ENCODE assay signal across 17 cellular contexts in genomic region chr3:17973559-17973906, GRCh38.
"Had no signal": no experiment of that assay in that cellular context is flagged by ENCODE, and none has a peak within 500 bp of the region (broad histone marks: within the 10 kb centered on the region; RNA-seq: fewer than 3 reads in every experiment).

No MANE protein-coding gene starts in this region.

- H3K4me1 Mint-ChIP-seq: activated naive CD8-positive, alpha-beta T cell treated with anti-CD3 and anti-CD28 coated beads, Interleukin-2, amount 50 U/mL, for 24 hours; naive thymus-derived CD8-positive, alpha-beta T cell; T-cell had no signal

- H3K27me3 Mint-ChIP-seq: activated naive CD8-positive, alpha-beta T cell treated with anti-CD3 and anti-CD28 coated beads, Interleukin-2, amount 50 U/mL, for 24 hours; dendritic cell treated with granulocyte-macrophage colony-stimulating factor and Interleukin-4, amounts not matched to agents 40 ng/mL and 50 ng/mL, for 4 days; naive thymus-derived CD8-positive, alpha-beta T cell had no signal

- H3K9me3 Mint-ChIP-seq: activated naive CD4-positive, alpha-beta T cell treated with anti-CD3 and anti-CD28 coated beads for 36 hours; activated naive CD8-positive, alpha-beta T cell treated with anti-CD3 and anti-CD28 coated beads, Interleukin-2, amount 50 U/mL, for 24 hours; activated T-helper 2 cell treated with anti-CD3 and anti-CD28 coated beads, Interferon-gamma antibody, Interleukin-2, Interleukin-4, amounts not matched to agents 10 μg/mL and 5 μg/mL and 100 μg/mL, durations not matched to agents 14 hours and 24 hours and 36 hours; dendritic cell treated with granulocyte-macrophage colony-stimulating factor and Interleukin-4, amounts not matched to agents 40 ng/mL and 50 ng/mL, for 4 days; naive thymus-derived CD8-positive, alpha-beta T cell; T-cell had no signal

- ATAC-seq: activated CD4-positive, CD25-positive, alpha-beta regulatory T cell treated with anti-CD3 and anti-CD28 coated beads, Interleukin-2, amount 50 U/mL, for 24 hours; activated naive CD8-positive, alpha-beta T cell treated with anti-CD3 and anti-CD28 coated beads, Interleukin-2, amount 50 U/mL, for 24 hours; naive thymus-derived CD8-positive, alpha-beta T cell; T-cell had no signal

- H3K36me3 ChIP-seq: breast epithelium, left ventricle myocardium inferior, prostate gland had no signal

- H3K36me3 Mint-ChIP-seq: naive thymus-derived CD8-positive, alpha-beta T cell; T-cell had no signal

- H3K9me3 ChIP-seq: breast epithelium, left ventricle myocardium inferior, prostate gland had no signal

- DNase-seq: activated naive CD4-positive, alpha-beta T cell treated with anti-CD3 and anti-CD28 coated beads for 36 hours; activated naive CD8-positive, alpha-beta T cell treated with anti-CD3 and anti-CD28 coated beads, Interleukin-2, amount 50 U/mL, for 24 hours; activated T-cell treated with anti-CD3 and anti-CD28 coated beads, Interleukin-2, amount 50 U/mL, for 1 hour; aorta; effector memory CD4-positive, alpha-beta T cell; head of caudate nucleus; left ventricle myocardium inferior; naive thymus-derived CD8-positive, alpha-beta T cell; stimulated activated CD4-positive, alpha-beta T cell treated with anti-CD3 and anti-CD28 coated beads, Interleukin-12 subunit alpha, Interleukin-12 subunit beta, amount 100 ng/mL, for 4 hours; stimulated activated CD4-positive, alpha-beta T cell treated with anti-CD3 and anti-CD28 coated beads, Interleukin-2, amount 100 ng/mL, for 24 hours; T-cell; T-helper 9 cell had no signal

- H3K4me3 Mint-ChIP-seq: activated naive CD4-positive, alpha-beta T cell treated with anti-CD3 and anti-CD28 coated beads for 36 hours; activated naive CD8-positive, alpha-beta T cell treated with anti-CD3 and anti-CD28 coated beads, Interleukin-2, amount 50 U/mL, for 24 hours; dendritic cell treated with granulocyte-macrophage colony-stimulating factor and Interleukin-4, amounts not matched to agents 40 ng/mL and 50 ng/mL, for 4 days; naive thymus-derived CD8-positive, alpha-beta T cell; T-cell had no signal

- H3K4me1 ChIP-seq: breast epithelium, left ventricle myocardium inferior, prostate gland had no signal

- H3K27me3 ChIP-seq: breast epithelium had no signal

- H3K4me3 ChIP-seq: breast epithelium, left ventricle myocardium inferior, prostate gland had no signal

- H3K27ac Mint-ChIP-seq: activated naive CD4-positive, alpha-beta T cell treated with anti-CD3 and anti-CD28 coated beads for 36 hours; activated naive CD8-positive, alpha-beta T cell treated with anti-CD3 and anti-CD28 coated beads, Interleukin-2, amount 50 U/mL, for 24 hours; activated T-helper 2 cell treated with anti-CD3 and anti-CD28 coated beads, Interferon-gamma antibody, Interleukin-2, Interleukin-4, amounts not matched to agents 10 μg/mL and 5 μg/mL and 100 μg/mL, durations not matched to agents 14 hours and 24 hours and 36 hours; dendritic cell treated with granulocyte-macrophage colony-stimulating factor and Interleukin-4, amounts not matched to agents 40 ng/mL and 50 ng/mL, for 4 days; naive thymus-derived CD8-positive, alpha-beta T cell; T-cell had no signal
